In genomic region chr17:45308016-45308365, GRCh38 we compare ENCODE assay signal across 9 cellular contexts. TPM values are rescaled to one million over a fixed set of nuclear protein-coding genes. Genes with fewer than 3 reads are reported as not detected.
DNase-seq lines count a peak whose midpoint lies in the region; ATAC-seq and TF ChIP-seq lines count a peak whose summit lies in the region.
"Had no signal": no experiment of that assay in that cellular context is flagged by ENCODE, and none has a peak within 500 bp of the region (broad histone marks: within the 10 kb centered on the region; RNA-seq: fewer than 3 reads in every experiment).

No MANE protein-coding gene starts in this region.

- H3K4me2 ChIP-seq in OCI-LY3 (ENCODE audit: low read length) = peak overlapping the region; percentile 84

- H3K9ac ChIP-seq in OCI-LY3 (ENCODE audit: low read length) = peak overlapping the region; percentile 83

- no peaks in the 10 kb centered on the region for H3K9me3 ChIP-seq in OCI-LY3 (ENCODE audit: insufficient read depth, low read length)

- peak overlapping the region; percentile 100 for H3K27ac ChIP-seq in OCI-LY3 (ENCODE audit: low read length)
- peak overlapping the region; percentile 74 to 81 for H3K27ac ChIP-seq in coronary artery

- DNase-seq in CD14-positive monocyte (ENCODE audit: low spot score) (no peak), coronary artery (ENCODE audit: low spot score) (no peak), osteocyte (ENCODE audit: extremely low spot score, unreplicated experiment) (no peak), head of caudate nucleus (no peak), NCI-H524 treated with DMSO at 0.1 percent for 48 hours (lab: John Stamatoyannopoulos, UW) (no peak), NCI-H82 treated with DMSO at 0.1 percent for 48 hours (lab: John Stamatoyannopoulos, UW; ENCODE audit: unreplicated experiment) (no peak)
- DNase-seq: NCI-H187 treated with DMSO at 0.1 percent for 48 hours had no signal

- peaks cover 90% of the 10 kb centered on the region for H3K4me1 ChIP-seq in OCI-LY3 (ENCODE audit: low read length)

- H3K27me3 Mint-ChIP-seq in CD14-positive monocyte (ENCODE audit: low read depth in 3 of 3) = no peaks in the 10 kb centered on the region
- H3K27me3 Mint-ChIP-seq in osteocyte (ENCODE audit: unreplicated experiment) = no peaks in the 10 kb centered on the region

- H3K4me3 Mint-ChIP-seq in CD14-positive monocyte (peak overlapping the region in 1 of 2 donors; percentile 46), osteocyte (ENCODE audit: unreplicated experiment) (no peak overlapping the region)

- H3K27me3 ChIP-seq in OCI-LY3 (ENCODE audit: low read depth, low read length) = no peaks in the 10 kb centered on the region

- H3K27ac Mint-ChIP-seq in CD14-positive monocyte = peak overlapping the region; percentile 96 to 100 (median 99)
- peak overlapping the region; percentile 70 for H3K27ac Mint-ChIP-seq in osteocyte (ENCODE audit: unreplicated experiment)

- TF ChIP-seq CTCF in CD14-positive monocyte (IDR thresholded peaks at IDR 0.05) (no peak), OCI-LY3 (IDR thresholded peaks at IDR 0.05; ENCODE audit: low read depth, low read length) (no peak), coronary artery (IDR thresholded peaks at IDR 0.05) (no peak), osteocyte (IDR thresholded peaks at IDR 0.05) (no peak)

- intact Hi-C loops in CD14-positive monocyte (cut with micrococcal nuclease) (no loop called here), head of caudate nucleus (cut with DNase I) (no loop called here)

- peaks cover 61% of the 10 kb centered on the region for H4K20me1 ChIP-seq in OCI-LY3 (ENCODE audit: insufficient read depth, low read length)

- peaks cover 81% of the 10 kb centered on the region for H3K4me1 Mint-ChIP-seq in CD14-positive monocyte
- peaks cover 63% of the 10 kb centered on the region for H3K4me1 Mint-ChIP-seq in osteocyte (ENCODE audit: unreplicated experiment)

- H3K36me3 Mint-ChIP-seq in CD14-positive monocyte (peaks cover 32 to 48% of the 10 kb centered on the region in 2 donors), osteocyte (ENCODE audit: unreplicated experiment) (peaks cover 13% of the 10 kb centered on the region)

- H3K9me3 Mint-ChIP-seq in CD14-positive monocyte (peaks cover 0 to 2% (median 0%) of the 10 kb centered on the region in 7 donors), osteocyte (ENCODE audit: unreplicated experiment) (no peaks in the 10 kb centered on the region)

- H3K79me2 ChIP-seq in OCI-LY3 (ENCODE audit: low read length) = peaks cover 99% of the 10 kb centered on the region

- peaks cover 57% of the 10 kb centered on the region for H3K36me3 ChIP-seq in OCI-LY3 (replicated peaks; ENCODE audit: low read depth, low read length)

- no peak for ATAC-seq in HG03196 (IDR thresholded peaks at IDR 0.05; ENCODE audit: unreplicated experiment)

- H2AFZ ChIP-seq in OCI-LY3 (ENCODE audit: low read depth, low read length) = no peak overlapping the region

- H3K4me3 ChIP-seq in OCI-LY3 (ENCODE audit: low read length) = peak overlapping the region; percentile 63
- H3K4me3 ChIP-seq in coronary artery = no peak overlapping the region

RNA-seq across cellular contexts. Expression of gene MAP3K14, which starts 8.8 kb away (rescaled TPM):
- polyA plus RNA-seq in CD14-positive monocyte = 1 to 10 TPM; 1.4 to 3.8 TPM
- total RNA-seq in osteocyte = 12.7 and 13.2 TPM in 2 replicates

RNA-seq across cellular contexts. Expression of gene SPATA32, which starts 46.1 kb away (rescaled TPM):
- polyA plus RNA-seq in CD14-positive monocyte = not detected
- 0.18 TPM in 1 of 2 replicates, not detected in the other for total RNA-seq in osteocyte
